1 cellular context compared by ENCODE assay signal in the genomic region with DNA sequence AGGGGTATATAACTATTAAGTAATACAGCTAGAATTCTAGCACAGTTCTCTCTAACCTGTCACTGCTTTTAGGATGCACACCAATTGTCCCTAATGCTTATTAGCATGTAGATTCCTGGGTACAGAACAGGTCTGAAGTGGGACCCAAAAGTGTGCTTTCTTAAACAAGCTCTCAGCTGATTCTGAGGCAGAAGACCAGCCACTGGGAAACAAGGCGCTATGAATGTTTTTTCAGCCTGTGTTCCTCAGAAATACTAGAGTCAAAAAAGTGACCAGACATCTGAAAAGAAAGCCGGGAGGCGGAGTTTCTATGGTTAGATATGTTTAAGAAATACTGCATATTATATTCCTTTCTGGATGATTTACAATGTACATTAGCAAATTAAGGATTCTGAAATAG.
TF ChIP-seq lines count a peak whose summit lies in the region.

No MANE protein-coding gene starts in this region.

TF ChIP-seq in endothelial cell of umbilical vein, 7 proteins besides CTCF, POLR2A, EP300 and RAD21:
- TF ChIP-seq JUN (IDR thresholded peaks at IDR 0.05; ENCODE audit: borderline replicate concordance, insufficient read depth, insufficient read length, low read depth) (no peak), GATA2 (IDR thresholded peaks at IDR 0.05; ENCODE audit: insufficient read depth, insufficient read length, low read depth, low read length) (no peak), MYC (IDR thresholded peaks at IDR 0.05; ENCODE audit: low read depth, low read length) (no peak), EZH2 (IDR thresholded peaks at IDR 0.05; ENCODE audit: borderline replicate concordance, low read depth, low read length, severe bottlenecking) (no peak), FOS (IDR thresholded peaks at IDR 0.05; ENCODE audit: borderline replicate concordance, insufficient read depth, low read length) (no peak), POLR2AphosphoS5 (IDR thresholded peaks at IDR 0.05; ENCODE audit: insufficient read depth, low read depth, low read length) (no peak)
- TF ChIP-seq, protein P1, sequence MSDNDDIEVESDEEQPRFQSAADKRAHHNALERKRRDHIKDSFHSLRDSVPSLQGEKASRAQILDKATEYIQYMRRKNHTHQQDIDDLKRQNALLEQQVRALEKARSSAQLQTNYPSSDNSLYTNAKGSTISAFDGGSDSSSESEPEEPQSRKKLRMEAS (IDR thresholded peaks at IDR 0.05; ENCODE audit: insufficient read depth, insufficient read length), result no peak
